In genomic region chrX:21944136-21944615, GRCh38 we compare ENCODE assay signal across 2 cellular contexts.
TF ChIP-seq lines count a peak whose summit lies in the region.

No MANE protein-coding gene starts in this region.

TF ChIP-seq in GM23338, 12 proteins besides CTCF, POLR2A, EP300 and RAD21:
- TF ChIP-seq ZNF114 (CRISPR knock-in tag; IDR thresholded peaks at IDR 0.05) = no peak
- TF ChIP-seq POLR2AphosphoS5 (IDR thresholded peaks at IDR 0.05; ENCODE audit: low read depth) = no peak
- no peak for TF ChIP-seq EZH2phosphoT487 (IDR thresholded peaks at IDR 0.05; ENCODE audit: unreplicated experiment)

TF ChIP-seq in GM12878, 131 proteins besides CTCF, POLR2A, EP300 and RAD21:
- TF ChIP-seq MEF2A (IDR thresholded peaks at IDR 0.05; ENCODE audit: insufficient read depth, low read depth, low read length) (no peak), ZBED1 (IDR thresholded peaks at IDR 0.05; ENCODE audit: borderline replicate concordance) (no peak), ZNF24 (IDR thresholded peaks at IDR 0.05) (no peak), TBL1XR1 (IDR thresholded peaks at IDR 0.05; ENCODE audit: low read depth, low read length) (no peak), ZNF274 (IDR thresholded peaks at IDR 0.05; ENCODE audit: insufficient read depth, insufficient read length) (no peak), SP1 (IDR thresholded peaks at IDR 0.05; ENCODE audit: low read depth, low read length) (no peak), YY1 (IDR thresholded peaks at IDR 0.05; ENCODE audit: low read depth, low read length) (no peak), SIN3A (IDR thresholded peaks at IDR 0.05; ENCODE audit: low read depth, low read length) (no peak), KAT2A (conservative IDR thresholded peaks at IDR 0.05; ENCODE audit: control insufficient read depth, low read depth, low read length) (no peak), ZNF384 (IDR thresholded peaks at IDR 0.05; ENCODE audit: borderline replicate concordance, low read depth, low read length) (no peak), SPI1 (IDR thresholded peaks at IDR 0.05; ENCODE audit: borderline replicate concordance, insufficient read depth, low read depth, low read length) (no peak), MEF2B (IDR thresholded peaks at IDR 0.05; ENCODE audit: partially characterized antibody, poor library complexity, severe bottlenecking) (no peak), SREBF1 (IDR thresholded peaks at IDR 0.05; ENCODE audit: low read length) (no peak), PML (IDR thresholded peaks at IDR 0.05; ENCODE audit: low read length) (no peak)
- TF ChIP-seq, protein P1, sequence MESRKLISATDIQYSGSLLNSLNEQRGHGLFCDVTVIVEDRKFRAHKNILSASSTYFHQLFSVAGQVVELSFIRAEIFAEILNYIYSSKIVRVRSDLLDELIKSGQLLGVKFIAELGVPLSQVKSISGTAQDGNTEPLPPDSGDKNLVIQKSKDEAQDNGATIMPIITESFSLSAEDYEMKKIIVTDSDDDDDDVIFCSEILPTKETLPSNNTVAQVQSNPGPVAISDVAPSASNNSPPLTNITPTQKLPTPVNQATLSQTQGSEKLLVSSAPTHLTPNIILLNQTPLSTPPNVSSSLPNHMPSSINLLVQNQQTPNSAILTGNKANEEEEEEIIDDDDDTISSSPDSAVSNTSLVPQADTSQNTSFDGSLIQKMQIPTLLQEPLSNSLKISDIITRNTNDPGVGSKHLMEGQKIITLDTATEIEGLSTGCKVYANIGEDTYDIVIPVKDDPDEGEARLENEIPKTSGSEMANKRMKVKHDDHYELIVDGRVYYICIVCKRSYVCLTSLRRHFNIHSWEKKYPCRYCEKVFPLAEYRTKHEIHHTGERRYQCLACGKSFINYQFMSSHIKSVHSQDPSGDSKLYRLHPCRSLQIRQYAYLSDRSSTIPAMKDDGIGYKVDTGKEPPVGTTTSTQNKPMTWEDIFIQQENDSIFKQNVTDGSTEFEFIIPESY (IDR thresholded peaks at IDR 0.05) = no peak
- TF ChIP-seq, protein P2, sequence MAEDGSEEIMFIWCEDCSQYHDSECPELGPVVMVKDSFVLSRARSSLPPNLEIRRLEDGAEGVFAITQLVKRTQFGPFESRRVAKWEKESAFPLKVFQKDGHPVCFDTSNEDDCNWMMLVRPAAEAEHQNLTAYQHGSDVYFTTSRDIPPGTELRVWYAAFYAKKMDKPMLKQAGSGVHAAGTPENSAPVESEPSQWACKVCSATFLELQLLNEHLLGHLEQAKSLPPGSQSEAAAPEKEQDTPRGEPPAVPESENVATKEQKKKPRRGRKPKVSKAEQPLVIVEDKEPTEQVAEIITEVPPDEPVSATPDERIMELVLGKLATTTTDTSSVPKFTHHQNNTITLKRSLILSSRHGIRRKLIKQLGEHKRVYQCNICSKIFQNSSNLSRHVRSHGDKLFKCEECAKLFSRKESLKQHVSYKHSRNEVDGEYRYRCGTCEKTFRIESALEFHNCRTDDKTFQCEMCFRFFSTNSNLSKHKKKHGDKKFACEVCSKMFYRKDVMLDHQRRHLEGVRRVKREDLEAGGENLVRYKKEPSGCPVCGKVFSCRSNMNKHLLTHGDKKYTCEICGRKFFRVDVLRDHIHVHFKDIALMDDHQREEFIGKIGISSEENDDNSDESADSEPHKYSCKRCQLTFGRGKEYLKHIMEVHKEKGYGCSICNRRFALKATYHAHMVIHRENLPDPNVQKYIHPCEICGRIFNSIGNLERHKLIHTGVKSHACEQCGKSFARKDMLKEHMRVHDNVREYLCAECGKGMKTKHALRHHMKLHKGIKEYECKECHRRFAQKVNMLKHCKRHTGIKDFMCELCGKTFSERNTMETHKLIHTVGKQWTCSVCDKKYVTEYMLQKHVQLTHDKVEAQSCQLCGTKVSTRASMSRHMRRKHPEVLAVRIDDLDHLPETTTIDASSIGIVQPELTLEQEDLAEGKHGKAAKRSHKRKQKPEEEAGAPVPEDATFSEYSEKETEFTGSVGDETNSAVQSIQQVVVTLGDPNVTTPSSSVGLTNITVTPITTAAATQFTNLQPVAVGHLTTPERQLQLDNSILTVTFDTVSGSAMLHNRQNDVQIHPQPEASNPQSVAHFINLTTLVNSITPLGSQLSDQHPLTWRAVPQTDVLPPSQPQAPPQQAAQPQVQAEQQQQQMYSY (CRISPR knock-in tag; IDR thresholded peaks at IDR 0.05) = no peak
- TF ChIP-seq, protein P3, sequence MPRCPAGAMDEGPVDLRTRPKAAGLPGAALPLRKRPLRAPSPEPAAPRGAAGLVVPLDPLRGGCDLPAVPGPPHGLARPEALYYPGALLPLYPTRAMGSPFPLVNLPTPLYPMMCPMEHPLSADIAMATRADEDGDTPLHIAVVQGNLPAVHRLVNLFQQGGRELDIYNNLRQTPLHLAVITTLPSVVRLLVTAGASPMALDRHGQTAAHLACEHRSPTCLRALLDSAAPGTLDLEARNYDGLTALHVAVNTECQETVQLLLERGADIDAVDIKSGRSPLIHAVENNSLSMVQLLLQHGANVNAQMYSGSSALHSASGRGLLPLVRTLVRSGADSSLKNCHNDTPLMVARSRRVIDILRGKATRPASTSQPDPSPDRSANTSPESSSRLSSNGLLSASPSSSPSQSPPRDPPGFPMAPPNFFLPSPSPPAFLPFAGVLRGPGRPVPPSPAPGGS (IDR thresholded peaks at IDR 0.05; ENCODE audit: borderline replicate concordance, insufficient read depth, low read depth, low read length, poor library complexity, severe bottlenecking) = no peak
TF ChIP-seq in GM12878: peak in this region for 0.
